13 cellular contexts compared by ENCODE assay signal in genomic region chr12:49507139-49507538, GRCh38. TPM values are rescaled to one million over a fixed set of nuclear protein-coding genes. Genes with fewer than 3 reads are reported as not detected.
DNase-seq lines count a peak whose midpoint lies in the region; ATAC-seq and TF ChIP-seq lines count a peak whose summit lies in the region.
"Had no signal": no experiment of that assay in that cellular context is flagged by ENCODE, and none has a peak within 500 bp of the region (broad histone marks: within the 10 kb centered on the region; RNA-seq: fewer than 3 reads in every experiment).

No MANE protein-coding gene starts in this region.

- in situ Hi-C loops in astrocyte of the spinal cord (cut with HindIII; ENCODE audit: low sequenced_read_pairs), result loop anchor here (25.0 kb wide), 1 partner anchor 145 kb away; the partner anchor contains the start of gene SPATS2

- POLR2A ChIA-PET in AG04449 (lab: Yijun Ruan, JAX), result interaction anchor here (0.7 to 2.8 kb wide), 2 partner anchors 60 to 139 kb away, joined by 3 to 15 read pairs; partner anchors contain the start of gene SPATS2
- POLR2A ChIA-PET in HEK293T (lab: Yijun Ruan, JAX), result interaction anchor here (0.8 kb wide), 1 partner anchor 140 kb away, joined by 3 read pairs; the partner anchor contains the start of gene SPATS2

- no peak for ATAC-seq in GM18861 (IDR thresholded peaks at IDR 0.05; ENCODE audit: unreplicated experiment)
- ATAC-seq: HepG2, right lobe of liver had no signal

- no peak for TF ChIP-seq CTCF in AG04449 (IDR thresholded peaks at IDR 0.05; ENCODE audit: insufficient read depth, low read length, missing control alignments)
- TF ChIP-seq CTCF in astrocyte of the spinal cord (IDR thresholded peaks at IDR 0.05; ENCODE audit: low read depth, low read length), result no peak

- DNase-seq in AG04449 (ENCODE audit: low read depth, low spot score), result peak; percentile 72
- DNase-seq in HS-27A (ENCODE audit: low read depth), result peak; percentile 89
- peak; percentile 89 for DNase-seq in astrocyte of the spinal cord (ENCODE audit: low read depth, low spot score)
- peak; percentile 32 for DNase-seq in kidney glomerular epithelial cell (lab: John Stamatoyannopoulos, UW)
- DNase-seq in HEK293T (ENCODE audit: extremely low spot score), result no peak
- no peak for DNase-seq in stimulated activated CD4-positive, alpha-beta T cell treated with anti-CD3 and anti-CD28 coated beads, Interleukin-12 subunit alpha, Interleukin-12 subunit beta, amount 100 ng/mL, for 4 hours
- DNase-seq in cerebellum (ENCODE audit: low spot score), result no peak
- DNase-seq: NCI-H187, right lobe of liver, transverse colon had no signal

- CTCF ChIA-PET in AG04449 (lab: Yijun Ruan, JAX), result interaction anchor here (1.0 to 17.4 kb wide), 7 partner anchors 6 to 175 kb away, joined by 3 to 1125 read pairs (median 8); partner anchors contain the start of genes DNAJC22 and SPATS2
- CTCF ChIA-PET in HEK293T (lab: Yijun Ruan, JAX), result interaction anchor here (1.0 kb wide), 1 partner anchor 149 kb away, joined by 4 read pairs; no protein-coding TSS in a partner anchor

- no peak overlapping the region for H3K4me3 ChIP-seq in AG04449 (ENCODE audit: low read depth, low read length)
- H3K4me3 ChIP-seq in astrocyte of the spinal cord (ENCODE audit: low read depth, low read length), result no peak overlapping the region
- H3K4me3 ChIP-seq: hepatocyte, right lobe of liver, transverse colon had no signal

TF ChIP-seq in HEK293T, 16 proteins besides CTCF, POLR2A, EP300 and RAD21:
- TF ChIP-seq FOXA1 (IDR thresholded peaks at IDR 0.05) (no peak), SP1 (IDR thresholded peaks at IDR 0.05) (no peak), ELF4 (IDR thresholded peaks at IDR 0.05) (no peak), TARDBP (IDR thresholded peaks at IDR 0.05) (no peak), FOXM1 (IDR thresholded peaks at IDR 0.05; ENCODE audit: borderline replicate concordance) (no peak), L3MBTL2 (conservative IDR thresholded peaks at IDR 0.05) (no peak), NFRKB (IDR thresholded peaks at IDR 0.05) (no peak), SUZ12 (IDR thresholded peaks at IDR 0.05) (no peak), ARNT (IDR thresholded peaks at IDR 0.05) (no peak), HDGF (IDR thresholded peaks at IDR 0.05; ENCODE audit: borderline replicate concordance) (no peak), BHLHE40 (IDR thresholded peaks at IDR 0.05; ENCODE audit: borderline replicate concordance) (no peak), CTBP1 (IDR thresholded peaks at IDR 0.05; ENCODE audit: borderline replicate concordance) (no peak), LEF1 (IDR thresholded peaks at IDR 0.05; ENCODE audit: borderline replicate concordance) (no peak)
- TF ChIP-seq, protein P1, sequence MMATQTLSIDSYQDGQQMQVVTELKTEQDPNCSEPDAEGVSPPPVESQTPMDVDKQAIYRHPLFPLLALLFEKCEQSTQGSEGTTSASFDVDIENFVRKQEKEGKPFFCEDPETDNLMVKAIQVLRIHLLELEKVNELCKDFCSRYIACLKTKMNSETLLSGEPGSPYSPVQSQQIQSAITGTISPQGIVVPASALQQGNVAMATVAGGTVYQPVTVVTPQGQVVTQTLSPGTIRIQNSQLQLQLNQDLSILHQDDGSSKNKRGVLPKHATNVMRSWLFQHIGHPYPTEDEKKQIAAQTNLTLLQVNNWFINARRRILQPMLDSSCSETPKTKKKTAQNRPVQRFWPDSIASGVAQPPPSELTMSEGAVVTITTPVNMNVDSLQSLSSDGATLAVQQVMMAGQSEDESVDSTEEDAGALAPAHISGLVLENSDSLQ (IDR thresholded peaks at IDR 0.05), result no peak

RNA-seq across cellular contexts. Expression of gene KCNH3, which starts 31.7 kb away (rescaled TPM):
- total RNA-seq in cerebellum, result 2.2 TPM

Comparison
In these comparisons a context has a peak if more than half of its experiments do, and no peak if none do; other contexts are left out.
1. DNase-seq: peak in AG04449 (single experiment), HS-27A (single experiment), astrocyte of the spinal cord (single experiment) and kidney glomerular epithelial cell (single experiment); none in HEK293T (single experiment), stimulated activated CD4-positive, alpha-beta T cell treated with anti-CD3 and anti-CD28 coated beads, Interleukin-12 subunit alpha, Interleukin-12 subunit beta, amount 100 ng/mL, for 4 hours (single experiment) and cerebellum (single experiment).